In the genomic region with DNA sequence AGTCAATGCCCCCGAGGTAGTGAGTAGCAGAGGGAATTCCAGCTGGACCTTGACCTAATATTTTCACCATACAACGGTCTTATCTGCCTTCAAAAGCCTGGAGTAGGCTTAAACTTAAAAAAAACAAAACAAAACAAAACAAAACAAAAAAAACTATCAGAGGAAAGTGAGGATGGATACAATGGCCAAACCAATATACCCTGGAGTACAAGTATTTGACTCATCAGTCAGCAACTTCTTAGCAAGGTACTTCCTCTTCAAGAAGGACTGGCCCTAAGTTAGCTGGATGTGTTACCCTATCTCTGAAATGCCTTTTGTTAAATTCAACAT, we compare ENCODE assay signal across 19 cellular contexts.
A peak's percentile ranks its signal among the peaks of the same experiment; 100 is the strongest.
DNase-seq lines count a peak whose midpoint lies in the region; ATAC-seq, FAIRE-seq and TF ChIP-seq lines count a peak whose summit lies in the region.
"Had no signal": no experiment of that assay in that cellular context is flagged by ENCODE, and none has a peak within 500 bp of the region (broad histone marks: within the 10 kb centered on the region; RNA-seq: fewer than 3 reads in every experiment).

No MANE protein-coding gene starts in this region.

- H3K27ac Mint-ChIP-seq in activated T-cell treated with anti-CD3 and anti-CD28 coated beads, Interleukin-2, amount 50 U/mL, for 24 hours: peak overlapping the region; percentile 59
- H3K27ac Mint-ChIP-seq: stimulated activated naive CD8-positive, alpha-beta T cell treated with anti-CD3 and anti-CD28 coated beads, Interleukin-15, Interleukin-2, amounts not matched to agents 100 ng/mL and 50 ng/mL, for 24 hours had no signal

- H4K91ac ChIP-seq in trophoblast cell (ENCODE audit: low read depth, low read length): no peak overlapping the region

- no peak for TF ChIP-seq EP300 in K562 (IDR thresholded peaks at IDR 0.05; ENCODE audit: low read length)

- H2AK5ac ChIP-seq in trophoblast cell (ENCODE audit: low read length): no peak overlapping the region

- no peaks in the 10 kb centered on the region for H3K9me3 Mint-ChIP-seq in activated T-cell treated with anti-CD3 and anti-CD28 coated beads, Interleukin-2, amount 50 U/mL, for 24 hours
- H3K9me3 Mint-ChIP-seq: activated T-helper 1 cell treated with anti-CD3 and anti-CD28 coated beads, Interleukin-12 subunit alpha, Interleukin-12 subunit beta, Interleukin-2, Interleukin-4 antibody, amounts not matched to agents 30 ng/mL and 10 ng/mL and 1 ng/mL, durations not matched to agents 14 hours and 24 hours and 36 hours; natural killer cell treated with Interleukin-12 subunit alpha and Interleukin-12 subunit beta and Interleukin-15 and Interleukin-18, amount 100 ng/mL, for 72 hours; stimulated activated naive CD8-positive, alpha-beta T cell treated with anti-CD3 and anti-CD28 coated beads, Interleukin-15, Interleukin-2, amounts not matched to agents 100 ng/mL and 50 ng/mL, for 24 hours had no signal

- H4K8ac ChIP-seq in trophoblast cell (ENCODE audit: low read depth, low read length): no peak overlapping the region

- H3K4me3 ChIP-seq in K562 (no peak overlapping the region), trophoblast cell (ENCODE audit: low read depth, low read length) (no peak overlapping the region), prostate gland (no peak overlapping the region)
- H3K4me3 ChIP-seq: gastroesophageal sphincter, lower lobe of right lung, vagina had no signal

- intact Hi-C loops in K562 (cut with micrococcal nuclease): no loop called here
- intact Hi-C loops in prostate gland (cut with DNase I): no loop called here

- H3K27ac ChIP-seq in K562 (ENCODE audit: extremely low read depth, low read depth, low read length) (peak overlapping the region; percentile 51; the same call in 1 of the 3 replicates), trophoblast cell (ENCODE audit: low read depth, low read length) (no peak overlapping the region), prostate gland (no peak overlapping the region)
- H3K27ac ChIP-seq: gastroesophageal sphincter, lower lobe of right lung, vagina had no signal

- H4K20me1 ChIP-seq in K562 (replicated peaks; ENCODE audit: control insufficient read depth, insufficient read depth, low read length): no peaks in the 10 kb centered on the region

- H3K4me2 ChIP-seq in K562 (ENCODE audit: insufficient read depth, low read length) (no peak overlapping the region), trophoblast cell (ENCODE audit: low read length) (no peak overlapping the region)

- no peak for FAIRE-seq in K562 (lab: Jason Lieb, UNC)

- no peak overlapping the region for H3K14ac ChIP-seq in trophoblast cell (ENCODE audit: low read length)

- H3K9ac ChIP-seq in K562 (ENCODE audit: insufficient read depth in 1 of 2, low read depth in 2 of 2, low read length in 2 of 2) (no peak overlapping the region), trophoblast cell (ENCODE audit: low read length) (no peak overlapping the region)

- no peaks in the 10 kb centered on the region for H3K9me3 ChIP-seq in K562 (replicated peaks; ENCODE audit: control insufficient read depth, insufficient read depth, low read depth, low read length)
- H3K9me3 ChIP-seq in trophoblast cell (ENCODE audit: insufficient read depth, low read depth, low read length): no peaks in the 10 kb centered on the region
- H3K9me3 ChIP-seq in prostate gland: no peaks in the 10 kb centered on the region
- H3K9me3 ChIP-seq: gastroesophageal sphincter, lower lobe of right lung, vagina had no signal

- CTCF ChIA-PET in K562 (lab: Yijun Ruan, JAX; ENCODE audit: low intra/inter-chr PET ratio): no interaction called here

- no TSS peak for BruUV-seq in K562 (replicated peaks; lab: Mats Ljungman, UMichigan)

- H3K4me3 Mint-ChIP-seq in activated T-cell treated with anti-CD3 and anti-CD28 coated beads, Interleukin-2, amount 50 U/mL, for 24 hours: no peak overlapping the region
- H3K4me3 Mint-ChIP-seq: activated T-helper 1 cell treated with anti-CD3 and anti-CD28 coated beads, Interleukin-12 subunit alpha, Interleukin-12 subunit beta, Interleukin-2, Interleukin-4 antibody, amounts not matched to agents 30 ng/mL and 10 ng/mL and 1 ng/mL, durations not matched to agents 14 hours and 24 hours and 36 hours; natural killer cell treated with Interleukin-12 subunit alpha and Interleukin-12 subunit beta and Interleukin-15 and Interleukin-18, amount 100 ng/mL, for 72 hours; stimulated activated naive CD8-positive, alpha-beta T cell treated with anti-CD3 and anti-CD28 coated beads, Interleukin-15, Interleukin-2, amounts not matched to agents 100 ng/mL and 50 ng/mL, for 24 hours had no signal

- no peaks in the 10 kb centered on the region for H3K27me3 ChIP-seq in K562 (ENCODE audit: control insufficient read depth in 2 of 2, insufficient read depth in 2 of 2, low read length in 2 of 2)
- H3K27me3 ChIP-seq in trophoblast cell (ENCODE audit: insufficient read depth, low read length): no peaks in the 10 kb centered on the region
- H3K27me3 ChIP-seq in prostate gland (replicated peaks; ENCODE audit: insufficient read depth): no peaks in the 10 kb centered on the region
- H3K27me3 ChIP-seq: gastroesophageal sphincter, vagina had no signal

- TF ChIP-seq POLR2A in K562 (conservative IDR thresholded peaks at IDR 0.05) (no peak), prostate gland (IDR thresholded peaks at IDR 0.05) (no peak)

- H2AFZ ChIP-seq in K562 (ENCODE audit: low read depth, low read length) (no peak overlapping the region), trophoblast cell (ENCODE audit: insufficient read depth, low read length, poor library complexity) (no peak overlapping the region)

- 4% methylated on average over 2 of the region's 2 CpGs for WGBS in K562 (ENCODE audit: insufficient coverage, low coverage, missing lambda C conversion rate)
- no CpG with 5 or more reads among the region's 2 CpGs for WGBS in trophoblast cell (ENCODE audit: extremely low coverage, insufficient coverage, insufficient read length)
- WGBS in prostate gland: 56% methylated on average over 2 of the region's 2 CpGs

- DNase-seq in activated T-cell treated with anti-CD3 and anti-CD28 coated beads, Interleukin-2, amount 50 U/mL, for 24 hours: no peak
- no peak for DNase-seq in activated T-cell treated with anti-CD3 and anti-CD28 coated beads, Interleukin-2, amount 50 U/mL, for 48 hours
- DNase-seq in MV-4-11 (lab: John Stamatoyannopoulos, UW) (peak; percentile 52), K562 (ENCODE audit: extremely low read depth in 1 of 4, low spot score in 3 of 4) (peak in 1 of 4 experiments; percentile 16), trophoblast cell (peak; percentile 74 to 90), H4 (ENCODE audit: low spot score) (no peak), prostate gland (ENCODE audit: low spot score) (no peak), HK-2 (ENCODE audit: unreplicated experiment) (no peak)
- DNase-seq: activated CD4-positive, alpha-beta T cell treated with anti-CD3 and anti-CD28 coated beads for 4 hours; anterior cingulate cortex; lower lobe of right lung; NCI-H2081; NCI-H526 treated with DMSO at 0.1 percent for 48 hours had no signal

- peak; percentile 76 for ATAC-seq in K562
- ATAC-seq: gastroesophageal sphincter; lower lobe of right lung; natural killer cell treated with Interleukin-12 subunit alpha and Interleukin-12 subunit beta and Interleukin-15 and Interleukin-18, amount 100 ng/mL, for 72 hours; Panc1 had no signal

- H3K9me1 ChIP-seq in K562 (ENCODE audit: control insufficient read depth, insufficient read depth, low read length): no peaks in the 10 kb centered on the region

- POLR2A ChIA-PET in K562 (lab: Yijun Ruan, JAX): interaction anchor here (1.6 kb wide), 1 partner anchor 9 kb away, joined by 3 read pairs; no protein-coding TSS in a partner anchor

- TF ChIP-seq CTCF in K562 (IDR thresholded peaks at IDR 0.05 in 2 of 3, conservative IDR thresholded peaks at IDR 0.05 in 1 of 3; ENCODE audit: insufficient read depth in 2 of 3, low read depth in 1 of 3, low read length in 3 of 3) (no peak), prostate gland (IDR thresholded peaks at IDR 0.05) (no peak)

- no peak for TF ChIP-seq RAD21 in K562 (CRISPR knock-in tag; conservative IDR thresholded peaks at IDR 0.05 in 1 of 2, IDR thresholded peaks at IDR 0.05 in 1 of 2)

- no peak overlapping the region for H2BK120ac ChIP-seq in trophoblast cell (ENCODE audit: insufficient read depth, low read length, poor library complexity)

- no peaks in the 10 kb centered on the region for H3K27me3 Mint-ChIP-seq in activated T-cell treated with anti-CD3 and anti-CD28 coated beads, Interleukin-2, amount 50 U/mL, for 24 hours
- H3K27me3 Mint-ChIP-seq: natural killer cell treated with Interleukin-12 subunit alpha and Interleukin-12 subunit beta and Interleukin-15 and Interleukin-18, amount 100 ng/mL, for 72 hours; stimulated activated naive CD8-positive, alpha-beta T cell treated with anti-CD3 and anti-CD28 coated beads, Interleukin-15, Interleukin-2, amounts not matched to agents 100 ng/mL and 50 ng/mL, for 24 hours had no signal

- H3K36me3 ChIP-seq in K562 (ENCODE audit: control insufficient read depth, insufficient read depth, low read length) (peaks cover 39% of the 10 kb centered on the region), trophoblast cell (ENCODE audit: control insufficient read depth in 1 of 2, insufficient read depth in 2 of 2, low read length in 2 of 2) (no peaks in the 10 kb centered on the region), prostate gland (no peaks in the 10 kb centered on the region)
- H3K36me3 ChIP-seq: vagina had no signal

- in situ Hi-C loops in K562 (cut with MboI): no loop called here

- H2BK5ac ChIP-seq in trophoblast cell (ENCODE audit: low read depth, low read length, poor library complexity): no peak overlapping the region

- H3K18ac ChIP-seq in trophoblast cell (ENCODE audit: low read length): no peak overlapping the region

- H3K4me1 ChIP-seq in K562 (replicated peaks in 1 of 2; ENCODE audit: control insufficient read depth in 2 of 2, insufficient read depth in 2 of 2, low read length in 2 of 2): peaks cover 0 to 29% of the 10 kb centered on the region in 2 experiments; a peak in 2 of 5 replicates
- H3K4me1 ChIP-seq in trophoblast cell (ENCODE audit: control insufficient read depth in 1 of 2, insufficient read depth in 2 of 2, low read length in 2 of 2): peaks cover 0 to 7% of the 10 kb centered on the region in 2 experiments
- H3K4me1 ChIP-seq in prostate gland (replicated peaks): no peaks in the 10 kb centered on the region
- H3K4me1 ChIP-seq: gastroesophageal sphincter had no signal

- peaks cover 34% of the 10 kb centered on the region for H3K4me1 Mint-ChIP-seq in activated T-cell treated with anti-CD3 and anti-CD28 coated beads, Interleukin-2, amount 50 U/mL, for 24 hours (ENCODE audit: low read depth)

- peaks cover 69% of the 10 kb centered on the region for H3K36me3 Mint-ChIP-seq in activated T-cell treated with anti-CD3 and anti-CD28 coated beads, Interleukin-2, amount 50 U/mL, for 24 hours (ENCODE audit: low read depth)
- H3K36me3 Mint-ChIP-seq: natural killer cell treated with Interleukin-12 subunit alpha and Interleukin-12 subunit beta and Interleukin-15 and Interleukin-18, amount 100 ng/mL, for 72 hours had no signal

- no peak overlapping the region for H4K12ac ChIP-seq in trophoblast cell (ENCODE audit: low read depth, low read length)

- no peaks in the 10 kb centered on the region for H3K79me1 ChIP-seq in trophoblast cell (ENCODE audit: low read length)

- H3K4ac ChIP-seq in trophoblast cell (ENCODE audit: low read depth, low read length): no peak overlapping the region

- no peak overlapping the region for H2BK12ac ChIP-seq in trophoblast cell (ENCODE audit: low read length)

- H3K79me2 ChIP-seq in K562 (ENCODE audit: control insufficient read depth, insufficient read depth, low read length) (peaks cover 17% of the 10 kb centered on the region), trophoblast cell (ENCODE audit: control insufficient read depth, insufficient read depth, low read length, poor library complexity) (no peaks in the 10 kb centered on the region)

- H3K23ac ChIP-seq in trophoblast cell (ENCODE audit: low read length): no peak overlapping the region

Comparison
In these comparisons a context has a peak if more than half of its experiments do, and no peak if none do; other contexts are left out.
1. DNase-seq: peak in MV-4-11 (single experiment) and trophoblast cell (2 of 2); none in activated T-cell treated with anti-CD3 and anti-CD28 coated beads, Interleukin-2, amount 50 U/mL, for 24 hours (single experiment), activated T-cell treated with anti-CD3 and anti-CD28 coated beads, Interleukin-2, amount 50 U/mL, for 48 hours (0 of 2), H4 (single experiment), prostate gland (single experiment) and HK-2 (single experiment).